In the genomic region with DNA sequence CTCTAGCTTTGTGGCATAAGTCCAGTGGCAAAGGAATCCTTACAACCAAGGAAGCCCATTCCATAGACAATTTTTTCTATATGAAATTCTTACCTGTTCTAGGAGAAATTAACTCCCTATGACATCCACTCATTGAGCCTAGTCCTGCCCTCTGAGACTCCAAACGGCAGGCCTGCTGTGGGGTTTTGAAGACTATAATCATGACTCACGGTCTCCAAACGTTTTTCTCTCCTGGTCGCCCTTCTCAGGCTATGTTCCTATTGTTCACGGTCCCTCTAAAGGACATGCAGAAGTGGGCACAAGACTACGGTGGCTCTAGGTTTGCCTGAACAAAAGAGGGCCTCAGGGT, we compare ENCODE assay signal across 7 cellular contexts. TPM values are rescaled to one million over a fixed set of nuclear protein-coding genes. Genes with fewer than 3 reads are reported as not detected.
DNase-seq lines count a peak whose midpoint lies in the region; ATAC-seq and TF ChIP-seq lines count a peak whose summit lies in the region.

No MANE protein-coding gene starts in this region.

- in situ Hi-C loops in HAP-1 (cut with MboI; ENCODE audit: low sequenced_read_pairs), result no loop called here

- H3K27me3 ChIP-seq in HAP-1 (ENCODE audit: low read depth), result no peaks in the 10 kb centered on the region
- peaks cover 0 to 9% (median 0%) of the 10 kb centered on the region in 7 donors for H3K27me3 ChIP-seq in spleen (replicated peaks in 1 of 7)

- H3K9me3 ChIP-seq in HAP-1 (no peaks in the 10 kb centered on the region), T-helper 17 cell (ENCODE audit: control insufficient read depth, low read length, poor library complexity, severe bottlenecking) (no peaks in the 10 kb centered on the region), spleen (no peaks in the 10 kb centered on the region)

- H3K27me3 Mint-ChIP-seq in T-helper 17 cell, result no peaks in the 10 kb centered on the region
- H3K27me3 Mint-ChIP-seq in glutamatergic neuron (ENCODE audit: unreplicated experiment), result peaks cover 5% of the 10 kb centered on the region

- H3K36me3 ChIP-seq in HAP-1 (replicated peaks) (peaks cover 47% of the 10 kb centered on the region), spleen (peaks cover 0 to 46% (median 42%) of the 10 kb centered on the region in 6 donors)

- peaks cover 9% of the 10 kb centered on the region for H3K36me3 Mint-ChIP-seq in T-helper 17 cell (ENCODE audit: low read depth)
- no peaks in the 10 kb centered on the region for H3K36me3 Mint-ChIP-seq in glutamatergic neuron (ENCODE audit: unreplicated experiment)

- H3K27ac ChIP-seq in spleen, result peak overlapping the region; percentile 84 to 95 (median 90)

- WGBS in spleen, 5 donors, result 0 to 1% (median 1%) methylated on average over 6 of the region's 6 CpGs

- no peak for TF ChIP-seq CTCF in glutamatergic neuron (IDR thresholded peaks at IDR 0.05; ENCODE audit: partially characterized antibody, unreplicated experiment)
- TF ChIP-seq CTCF in spleen (IDR thresholded peaks at IDR 0.05 in 8 of 11, conservative IDR thresholded peaks at IDR 0.05 in 3 of 11), result no peak

- intact Hi-C loops in spleen (cut with DNase I; ENCODE audit: low total_unique reads), result no loop called here
- intact Hi-C loops in sciatic nerve (cut with DNase I), result no loop called here

- DNase-seq in HAP-1 (ENCODE audit: low spot score in 2 of 2), result no peak
- DNase-seq in T-helper 17 cell, result no peak
- no peak for DNase-seq in glutamatergic neuron
- no peak for DNase-seq in spleen
- DNase-seq in sciatic nerve (ENCODE audit: low spot score), result no peak
- no peak for DNase-seq in dedifferentiated amniotic fluid mesenchymal stem cell (ENCODE audit: extremely low spot score)

- no peak for TF ChIP-seq POLR2A in spleen (IDR thresholded peaks at IDR 0.05)

- H3K4me3 ChIP-seq in HAP-1 (peak overlapping the region; percentile 98), spleen (peak overlapping the region; percentile 85 to 96 (median 92))

- H3K4me3 Mint-ChIP-seq in T-helper 17 cell, result peak overlapping the region; percentile 98
- H3K4me3 Mint-ChIP-seq in glutamatergic neuron (ENCODE audit: unreplicated experiment), result peak overlapping the region; percentile 95

- H3K9me3 Mint-ChIP-seq in glutamatergic neuron (ENCODE audit: unreplicated experiment), result peaks cover 14% of the 10 kb centered on the region

- H3K4me1 ChIP-seq in HAP-1 (peaks cover 13% of the 10 kb centered on the region), spleen (peaks cover 18 to 60% (median 37%) of the 10 kb centered on the region in 6 donors)

- peak overlapping the region; percentile 98 for H3K27ac Mint-ChIP-seq in T-helper 17 cell
- H3K27ac Mint-ChIP-seq in glutamatergic neuron (ENCODE audit: unreplicated experiment), result peak overlapping the region; percentile 95

- ATAC-seq in T-helper 17 cell (peak; percentile 4), sciatic nerve (no peak), HG02798 (IDR thresholded peaks at IDR 0.05; ENCODE audit: poor library complexity, unreplicated experiment) (no peak)

- H3K4me1 Mint-ChIP-seq in T-helper 17 cell, result peaks cover 26% of the 10 kb centered on the region
- peaks cover 12% of the 10 kb centered on the region for H3K4me1 Mint-ChIP-seq in glutamatergic neuron (ENCODE audit: low read depth, unreplicated experiment)

RNA-seq across cellular contexts. Expression of gene EXOSC3, which starts 0.6 kb away (rescaled TPM):
- total RNA-seq in T-helper 17 cell, result 10 to 100 TPM; 26.2 to 34.6 TPM
- 45.4 TPM for total RNA-seq in glutamatergic neuron (ENCODE audit: unreplicated experiment)
- total RNA-seq in spleen, result 10 to 100 TPM; 40.2 to 55.3 (median 44.2) TPM
- polyA plus RNA-seq in spleen, result 10 to 100 TPM; 16.2 to 38.8 (median 35.3) TPM
- total RNA-seq in sciatic nerve, result 28.0 TPM

RNA-seq across cellular contexts. Expression of gene DCAF10, which starts 16.3 kb away (rescaled TPM):
- total RNA-seq in T-helper 17 cell, result 10 to 100 TPM; 12.1 to 13.0 TPM
- total RNA-seq in glutamatergic neuron (ENCODE audit: unreplicated experiment), result 19.3 TPM
- 10 to 100 TPM; 18.4 to 34.2 (median 24.6) TPM for total RNA-seq in spleen
- 1 to 10 TPM; 3.7 to 5.0 (median 4.2) TPM for polyA plus RNA-seq in spleen
- total RNA-seq in sciatic nerve, result 25.3 TPM

RNA-seq across cellular contexts. Expression of gene TRMT10B, which starts 30.7 kb away (rescaled TPM):
- total RNA-seq in T-helper 17 cell (10 to 100 TPM; 10.6 to 11.5 TPM), glutamatergic neuron (ENCODE audit: unreplicated experiment) (8.8 TPM), spleen (10 to 100 TPM in 5 of 7 donors, 1 to 10 TPM in 2; 6.0 to 17.7 (median 13.4) TPM), sciatic nerve (17.9 TPM)
- 1 to 10 TPM; 5.8 to 6.4 (median 6.0) TPM for polyA plus RNA-seq in spleen
